ENCODE assay signal across 2 cellular contexts in genomic region chr7:8963722-8964121, GRCh38.
TF ChIP-seq lines count a peak whose summit lies in the region.

No MANE protein-coding gene starts in this region.

TF ChIP-seq in IMR-90, 13 proteins besides CTCF, POLR2A, EP300 and RAD21:
- TF ChIP-seq CEBPB (IDR thresholded peaks at IDR 0.05; ENCODE audit: low read depth, low read length) = peak; percentile 56; the same call in 1 of the 2 replicates
- no peak for TF ChIP-seq MXI1 (IDR thresholded peaks at IDR 0.05; ENCODE audit: borderline replicate concordance, low read depth, low read length)
- TF ChIP-seq CHD1 (IDR thresholded peaks at IDR 0.05; ENCODE audit: low read depth, low read length) = no peak
- TF ChIP-seq BHLHE40 (IDR thresholded peaks at IDR 0.05; ENCODE audit: low read depth, low read length) = no peak
- TF ChIP-seq RFX5 (IDR thresholded peaks at IDR 0.05; ENCODE audit: low read depth, low read length) = no peak
- no peak for TF ChIP-seq NFE2L2 (IDR thresholded peaks at IDR 0.05; ENCODE audit: low read depth, low read length)

TF ChIP-seq in H1, 55 proteins besides CTCF, POLR2A, EP300 and RAD21 (continued from another document):
- peak; percentile 38; the same call in 1 of the 2 replicates for TF ChIP-seq CEBPB (IDR thresholded peaks at IDR 0.05; ENCODE audit: low read depth, low read length)
- TF ChIP-seq RXRA (IDR thresholded peaks at IDR 0.05; ENCODE audit: insufficient read depth, low read depth, low read length) = no peak
- TF ChIP-seq YY1 (IDR thresholded peaks at IDR 0.05; ENCODE audit: low read depth, low read length) = no peak
- no peak for TF ChIP-seq E2F6 (IDR thresholded peaks at IDR 0.05)
